19 cellular contexts compared by ENCODE assay signal in genomic region chr17:50924800-50925199, GRCh38.
"Had no signal": no experiment of that assay in that cellular context is flagged by ENCODE, and none has a peak within 500 bp of the region (broad histone marks: within the 10 kb centered on the region; RNA-seq: fewer than 3 reads in every experiment).

No MANE protein-coding gene starts in this region.

- H3K27ac ChIP-seq: thyroid gland had no signal

- H3K27me3 Mint-ChIP-seq: activated naive CD8-positive, alpha-beta T cell had no signal

- H3K27ac Mint-ChIP-seq: activated CD8-positive, alpha-beta T cell treated with anti-CD3 and anti-CD28 coated beads, Interleukin-2, amount 10 ng/mL, durations not matched to agents 7 days and 5 days; activated naive CD8-positive, alpha-beta T cell; naive B cell; stimulated activated naive B cell treated with anti-CD40 and anti-IgM and Interleukin-4, amounts not matched to agents 10 μg/mL and 1 μg/mL and 100 μg/mL, for 72 hours; WTC11 had no signal

- ATAC-seq: activated CD8-positive, alpha-beta T cell treated with anti-CD3 and anti-CD28 coated beads, Interleukin-2, amount 10 ng/mL, durations not matched to agents 7 days and 5 days; body of pancreas; left colon; stimulated activated naive B cell treated with anti-CD40 and anti-IgM and Interleukin-4, amounts not matched to agents 10 μg/mL and 1 μg/mL and 100 μg/mL, for 72 hours had no signal

- DNase-seq: activated CD4-positive, alpha-beta T cell treated with anti-CD3 and anti-CD28 coated beads for 48 hours; activated CD8-positive, alpha-beta memory T cell treated with anti-CD3 and anti-CD28 coated beads, Interleukin-2, amount 50 U/mL, for 4 hours; activated CD8-positive, alpha-beta T cell treated with anti-CD3 and anti-CD28 coated beads, Interleukin-2, amount 10 ng/mL, durations not matched to agents 7 days and 5 days; activated gamma-delta T cell treated with Interleukin-2 at 50 U/mL for 16 hours; activated T-cell treated with anti-CD3 and anti-CD28 coated beads, Interleukin-2, amount 50 U/mL, for 48 hours; amniotic stem cell; cerebellar nuclear complex; effector memory CD4-positive, alpha-beta T cell; left colon; mammary epithelial cell; naive B cell; stimulated activated CD4-positive, alpha-beta T cell treated with anti-CD3 and anti-CD28 coated beads, Interleukin-15, amount 100 ng/mL, for 24 hours; stimulated activated CD4-positive, alpha-beta T cell treated with anti-CD3 and anti-CD28 coated beads, Interleukin-4, amount 100 ng/mL, for 1 hour; stimulated activated naive B cell treated with anti-CD40 and anti-IgM and Interleukin-4, amounts not matched to agents 10 μg/mL and 1 μg/mL and 100 μg/mL, for 72 hours; thyroid gland had no signal

- H3K36me3 Mint-ChIP-seq: activated naive CD8-positive, alpha-beta T cell; naive B cell; stimulated activated naive B cell treated with anti-CD40 and anti-IgM and Interleukin-4, amounts not matched to agents 10 μg/mL and 1 μg/mL and 100 μg/mL, for 72 hours; WTC11 had no signal

- H3K36me3 ChIP-seq: thyroid gland had no signal

- H3K9me3 ChIP-seq: body of pancreas, thyroid gland had no signal

- H3K9me3 Mint-ChIP-seq: naive B cell; stimulated activated naive B cell treated with anti-CD40 and anti-IgM and Interleukin-4, amounts not matched to agents 10 μg/mL and 1 μg/mL and 100 μg/mL, for 72 hours; WTC11 had no signal

- H3K4me3 ChIP-seq: body of pancreas, skin epidermis, thyroid gland had no signal

- H3K4me3 Mint-ChIP-seq: activated CD8-positive, alpha-beta T cell treated with anti-CD3 and anti-CD28 coated beads, Interleukin-2, amount 10 ng/mL, durations not matched to agents 7 days and 5 days; activated naive CD8-positive, alpha-beta T cell; naive B cell; stimulated activated naive B cell treated with anti-CD40 and anti-IgM and Interleukin-4, amounts not matched to agents 10 μg/mL and 1 μg/mL and 100 μg/mL, for 72 hours; WTC11 had no signal

- H3K27me3 ChIP-seq: body of pancreas, thyroid gland had no signal
